12 cellular contexts compared by ENCODE assay signal in genomic region chrX:155888139-155888538, GRCh38. TPM values are rescaled to one million over a fixed set of nuclear protein-coding genes. Genes with fewer than 3 reads are reported as not detected.
DNase-seq lines count a peak whose midpoint lies in the region; ATAC-seq and TF ChIP-seq lines count a peak whose summit lies in the region.
"Had no signal": no experiment of that assay in that cellular context is flagged by ENCODE, and none has a peak within 500 bp of the region (broad histone marks: within the 10 kb centered on the region; RNA-seq: fewer than 3 reads in every experiment).

No MANE protein-coding gene starts in this region.

- H3K27ac ChIP-seq in PC-3 (ENCODE audit: low read length) (no peak overlapping the region), epithelial cell of prostate (peak overlapping the region; percentile 10)
- H3K27ac ChIP-seq: 22Rv1, thoracic aorta had no signal

- intact Hi-C loops in PC-3 (cut with micrococcal nuclease): no loop called here

- H3K4me2 ChIP-seq in PC-3 (ENCODE audit: low read length): no peak overlapping the region

- no peaks in the 10 kb centered on the region for H3K9me3 ChIP-seq in PC-3 (ENCODE audit: low read length)
- H3K9me3 ChIP-seq: thoracic aorta had no signal

- no peaks in the 10 kb centered on the region for H3K27me3 ChIP-seq in PC-3 (ENCODE audit: low read length)

- no peak overlapping the region for H3K9ac ChIP-seq in PC-3 (ENCODE audit: low read length)

- H4K20me1 ChIP-seq in PC-3 (ENCODE audit: low read length): no peaks in the 10 kb centered on the region

- no peaks in the 10 kb centered on the region for H3K9me2 ChIP-seq in PC-3 (replicated peaks; ENCODE audit: low read length)

- DNase-seq in DMS 273 (lab: John Stamatoyannopoulos, UW; ENCODE audit: unreplicated experiment): peak; percentile 10
- no peak for DNase-seq in DMS 273 treated with DMSO at 0.1 percent for 48 hours (lab: John Stamatoyannopoulos, UW)
- DNase-seq in PC-3: peak; percentile 75
- peak; percentile 40 for DNase-seq in epithelial cell of prostate (ENCODE audit: low read depth, low spot score)
- peak; percentile 46 for DNase-seq in retinal pigment epithelial cell (ENCODE audit: low read depth)
- no peak for DNase-seq in NCI-H2196 treated with DMSO at 0.1 percent for 48 hours (lab: John Stamatoyannopoulos, UW; ENCODE audit: unreplicated experiment)
- DNase-seq: NCI-H2029, SHP77 had no signal

- peaks cover 4% of the 10 kb centered on the region; the same call in 1 of the 2 replicates for H3K36me3 ChIP-seq in PC-3 (ENCODE audit: low read depth, low read length)
- H3K36me3 ChIP-seq: thoracic aorta had no signal

- H3K4me3 ChIP-seq in PC-3 (ENCODE audit: low read length): no peak overlapping the region
- no peak overlapping the region for H3K4me3 ChIP-seq in retinal pigment epithelial cell (ENCODE audit: low read length)
- H3K4me3 ChIP-seq: thoracic aorta had no signal

- CTCF ChIA-PET in PC-3 (lab: Charles Lee): no interaction called here

- ATAC-seq in PC-3 (peak; percentile 31; the same call in 1 of the 2 replicates), HG02763 (IDR thresholded peaks at IDR 0.05; ENCODE audit: unreplicated experiment) (no peak), HG03039 (IDR thresholded peaks at IDR 0.05; ENCODE audit: unreplicated experiment) (no peak)

- no peak overlapping the region for H2AFZ ChIP-seq in PC-3 (ENCODE audit: low read length)

- no peak for TF ChIP-seq CTCF in PC-3 (conservative IDR thresholded peaks at IDR 0.05; ENCODE audit: low read depth, low read length)
- TF ChIP-seq CTCF in retinal pigment epithelial cell (conservative IDR thresholded peaks at IDR 0.05; ENCODE audit: low read depth, low read length): no peak

- peaks cover 9% of the 10 kb centered on the region for H3K4me1 ChIP-seq in PC-3 (ENCODE audit: insufficient read depth, low read length)

- BruUV-seq in PC-3 (replicated peaks; lab: Mats Ljungman, UMichigan): no TSS peak

- POLR2A ChIA-PET in PC-3 (lab: Charles Lee; ENCODE audit: unreplicated experiment): no interaction called here

- peaks cover 27% of the 10 kb centered on the region for H3K79me2 ChIP-seq in PC-3 (ENCODE audit: low read length)

- H3F3A ChIP-seq in PC-3 (ENCODE audit: low read length, unreplicated experiment): no peaks in the 10 kb centered on the region

RNA-seq across cellular contexts. Expression of gene VAMP7, which starts 7.0 kb away (rescaled TPM):
- 37.5 and 40.4 TPM in 2 replicates for total RNA-seq in PC-3 (2014; rRNA removed)

Comparison
In these comparisons a context has a peak if more than half of its experiments do, and no peak if none do; other contexts are left out.
1. DNase-seq: peak in DMS 273 (single experiment), PC-3 (single experiment), epithelial cell of prostate (single experiment) and retinal pigment epithelial cell (single experiment); none in DMS 273 treated with DMSO at 0.1 percent for 48 hours (single experiment) and NCI-H2196 treated with DMSO at 0.1 percent for 48 hours (single experiment).